Comparison of ENCODE assay signal across 16 cellular contexts in genomic region chr16:2480948-2481347, GRCh38. TPM values are rescaled to one million over a fixed set of nuclear protein-coding genes. Genes with fewer than 3 reads are reported as not detected.
"Had no signal": no experiment of that assay in that cellular context is flagged by ENCODE, and none has a peak within 500 bp of the region (broad histone marks: within the 10 kb centered on the region; RNA-seq: fewer than 3 reads in every experiment).

No MANE protein-coding gene starts in this region.

- H3K27ac ChIP-seq: coronary artery, left ventricle myocardium inferior, right lobe of liver had no signal

- H3K4me3 Mint-ChIP-seq: activated CD4-positive, alpha-beta memory T cell treated with anti-CD3 and anti-CD28 coated beads for 36 hours; activated T-cell treated with anti-CD3 and anti-CD28 coated beads, Interleukin-2, amount 50 U/mL, for 72 hours; naive thymus-derived CD8-positive, alpha-beta T cell had no signal

- H3K9me3 ChIP-seq: left ventricle myocardium inferior, right lobe of liver had no signal

- FAIRE-seq: urothelium cell line had no signal

- ATAC-seq: activated T-cell treated with anti-CD3 and anti-CD28 coated beads, Interleukin-2, amount 50 U/mL, for 72 hours; naive thymus-derived CD8-positive, alpha-beta T cell; right lobe of liver had no signal

- H3K27ac Mint-ChIP-seq: activated CD4-positive, alpha-beta memory T cell treated with anti-CD3 and anti-CD28 coated beads for 36 hours; activated T-cell treated with anti-CD3 and anti-CD28 coated beads, Interleukin-2, amount 50 U/mL, for 72 hours; naive thymus-derived CD8-positive, alpha-beta T cell; progenitor cell of endocrine pancreas had no signal

- H3K36me3 Mint-ChIP-seq: activated CD4-positive, alpha-beta memory T cell treated with anti-CD3 and anti-CD28 coated beads for 36 hours; naive thymus-derived CD8-positive, alpha-beta T cell had no signal

- DNase-seq: activated CD4-positive, alpha-beta memory T cell treated with anti-CD3 and anti-CD28 coated beads for 36 hours; activated CD4-positive, CD25-positive, alpha-beta regulatory T cell treated with anti-CD3 and anti-CD28 coated beads, Interleukin-2, amount 50 U/mL, for 72 hours; activated naive CD4-positive, alpha-beta T cell; activated T-cell treated with anti-CD3 and anti-CD28 coated beads, Interleukin-2, amount 50 U/mL, for 72 hours; caudate nucleus; effector memory CD4-positive, alpha-beta T cell; left ventricle myocardium inferior; naive thymus-derived CD8-positive, alpha-beta T cell; nucleus accumbens; right lobe of liver; stimulated activated CD4-positive, alpha-beta T cell treated with anti-CD3 and anti-CD28 coated beads, Interleukin-2, amount 100 ng/mL, for 24 hours; stimulated activated naive CD4-positive, alpha-beta T cell; T-helper 9 cell had no signal

- H3K36me3 ChIP-seq: left ventricle myocardium inferior, right lobe of liver had no signal

- H3K4me3 ChIP-seq: coronary artery, left ventricle myocardium inferior, right lobe of liver had no signal

- H3K27me3 ChIP-seq: right lobe of liver had no signal

- H3K9me3 Mint-ChIP-seq: activated CD4-positive, alpha-beta memory T cell treated with anti-CD3 and anti-CD28 coated beads for 36 hours; activated T-cell treated with anti-CD3 and anti-CD28 coated beads, Interleukin-2, amount 50 U/mL, for 72 hours; naive thymus-derived CD8-positive, alpha-beta T cell had no signal

- H3K27me3 Mint-ChIP-seq: activated CD4-positive, alpha-beta memory T cell treated with anti-CD3 and anti-CD28 coated beads for 36 hours; naive thymus-derived CD8-positive, alpha-beta T cell had no signal

RNA-seq across cellular contexts. Expression of gene NTN3, which starts 9.9 kb away (rescaled TPM):
- total RNA-seq: activated CD4-positive, alpha-beta memory T cell treated with anti-CD3 and anti-CD28 coated beads for 36 hours; activated T-cell treated with anti-CD3 and anti-CD28 coated beads, Interleukin-2, amount 50 U/mL, for 72 hours; naive thymus-derived CD8-positive, alpha-beta T cell had no signal
